Comparison of ENCODE assay signal across 13 cellular contexts in the genomic region with DNA sequence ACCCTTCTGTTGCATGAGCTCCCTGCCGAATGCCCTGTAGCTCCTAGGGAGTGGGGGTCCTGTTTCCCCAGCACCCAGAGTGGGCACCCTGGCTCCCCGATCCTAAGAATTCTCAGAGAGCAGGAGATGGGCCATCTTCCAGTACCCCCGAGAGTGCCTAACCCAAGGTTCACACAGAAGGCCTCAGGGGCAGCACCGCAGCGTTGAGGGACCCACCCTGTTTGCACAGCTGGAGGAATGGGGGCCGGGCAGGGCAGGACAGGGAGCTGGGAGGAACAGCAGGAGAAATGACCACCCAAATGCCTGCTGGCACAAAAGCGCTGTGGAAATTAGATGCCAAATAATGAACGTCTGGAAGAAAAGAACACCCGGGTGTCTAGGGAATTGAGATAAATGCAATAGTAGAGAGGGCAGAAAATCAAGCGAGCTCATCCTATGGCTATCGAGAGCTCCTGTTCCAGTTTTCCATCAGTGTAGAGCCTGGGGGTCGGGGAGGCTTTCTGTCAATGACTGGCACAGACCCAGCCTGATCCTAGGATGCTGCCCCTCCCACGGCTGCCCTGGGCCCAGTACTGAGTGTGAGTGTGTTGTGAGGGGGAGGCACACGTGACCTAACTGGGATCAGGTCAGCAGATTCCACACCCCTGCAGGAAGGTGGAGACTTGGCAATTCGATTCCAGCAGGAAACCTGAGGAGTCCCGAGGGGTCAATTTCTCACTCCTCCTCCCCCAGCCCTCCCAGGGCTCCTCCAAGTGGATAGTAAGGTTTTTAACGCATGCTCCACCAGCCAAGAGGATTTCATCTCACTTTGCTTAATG. TPM values are rescaled to one million over a fixed set of nuclear protein-coding genes. Genes with fewer than 3 reads are reported as not detected.
A peak's percentile ranks its signal among the peaks of the same experiment; 100 is the strongest.
DNase-seq lines count a peak whose midpoint lies in the region; ATAC-seq and TF ChIP-seq lines count a peak whose summit lies in the region.
"Had no signal": no experiment of that assay in that cellular context is flagged by ENCODE, and none has a peak within 500 bp of the region (broad histone marks: within the 10 kb centered on the region; RNA-seq: fewer than 3 reads in every experiment).

No MANE protein-coding gene starts in this region.

- H3K27ac Mint-ChIP-seq in activated CD8-positive, alpha-beta T cell treated with anti-CD3 and anti-CD28 coated beads for 36 hours, result peak overlapping the region; percentile 57
- no peak overlapping the region for H3K27ac Mint-ChIP-seq in activated CD8-positive, alpha-beta T cell treated with anti-CD3 and anti-CD28 coated beads, Interleukin-2, amount 10 ng/mL, durations not matched to agents 7 days and 5 days
- peak overlapping the region; percentile 80 for H3K27ac Mint-ChIP-seq in stimulated activated naive B cell treated with anti-CD40 and anti-IgM and Interleukin-4, amounts not matched to agents 10 μg/mL and 1 μg/mL and 100 μg/mL, for 72 hours
- H3K27ac Mint-ChIP-seq: T-helper 1 cell treated with Interleukin-12 subunit alpha and Interleukin-12 subunit beta and Interleukin-4 antibody, amounts not matched to agents 30 μg/mL and 1 μg/mL, for 36 hours had no signal

- intact Hi-C loops in activated CD8-positive, alpha-beta T cell treated with anti-CD3 and anti-CD28 coated beads for 36 hours (cut with micrococcal nuclease), result no loop called here
- intact Hi-C loops in left ventricle myocardium inferior (cut with micrococcal nuclease), result no loop called here
- intact Hi-C loops in tibial artery (cut with DNase I; ENCODE audit: low total_unique reads), result no loop called here

- H3K36me3 Mint-ChIP-seq in activated CD8-positive, alpha-beta T cell treated with anti-CD3 and anti-CD28 coated beads for 36 hours (ENCODE audit: low read depth), result peaks cover 32% of the 10 kb centered on the region
- H3K36me3 Mint-ChIP-seq in activated CD8-positive, alpha-beta T cell treated with anti-CD3 and anti-CD28 coated beads, Interleukin-2, amount 10 ng/mL, durations not matched to agents 7 days and 5 days (ENCODE audit: low read depth), result peaks cover 51% of the 10 kb centered on the region
- H3K36me3 Mint-ChIP-seq in stimulated activated naive B cell treated with anti-CD40 and anti-IgM and Interleukin-4, amounts not matched to agents 10 μg/mL and 1 μg/mL and 100 μg/mL, for 72 hours, result peaks cover 15 to 50% of the 10 kb centered on the region in 2 donors

- no peak for TF ChIP-seq CTCF in activated CD8-positive, alpha-beta T cell treated with anti-CD3 and anti-CD28 coated beads for 36 hours (IDR thresholded peaks at IDR 0.05)
- TF ChIP-seq CTCF in left ventricle myocardium inferior (IDR thresholded peaks at IDR 0.05; ENCODE audit: borderline replicate concordance) (no peak), tibial artery (IDR thresholded peaks at IDR 0.05) (no peak)

- H3K36me3 ChIP-seq in left ventricle myocardium inferior, result no peaks in the 10 kb centered on the region
- peaks cover 0 to 7% (median 0%) of the 10 kb centered on the region in 3 donors for H3K36me3 ChIP-seq in tibial artery
- H3K36me3 ChIP-seq: thoracic aorta had no signal

- H3K27ac ChIP-seq in left ventricle myocardium inferior (replicated peaks) (peak overlapping the region; percentile 46), tibial artery (no peak overlapping the region)
- H3K27ac ChIP-seq: thoracic aorta had no signal

- peaks cover 23% of the 10 kb centered on the region for H3K4me1 Mint-ChIP-seq in activated CD8-positive, alpha-beta T cell treated with anti-CD3 and anti-CD28 coated beads for 36 hours (ENCODE audit: low read depth)
- peaks cover 28% of the 10 kb centered on the region for H3K4me1 Mint-ChIP-seq in activated CD8-positive, alpha-beta T cell treated with anti-CD3 and anti-CD28 coated beads, Interleukin-2, amount 10 ng/mL, durations not matched to agents 7 days and 5 days (ENCODE audit: low read depth)
- H3K4me1 Mint-ChIP-seq in stimulated activated naive B cell treated with anti-CD40 and anti-IgM and Interleukin-4, amounts not matched to agents 10 μg/mL and 1 μg/mL and 100 μg/mL, for 72 hours, result peaks cover 31 to 36% of the 10 kb centered on the region in 2 donors

- no peak for DNase-seq in activated CD8-positive, alpha-beta T cell treated with anti-CD3 and anti-CD28 coated beads for 36 hours
- DNase-seq in activated CD8-positive, alpha-beta T cell treated with anti-CD3 and anti-CD28 coated beads, Interleukin-2, amount 10 ng/mL, durations not matched to agents 7 days and 5 days, result no peak
- peak; percentile 36 for DNase-seq in left ventricle myocardium inferior
- DNase-seq in stimulated activated naive B cell treated with anti-CD40 and anti-IgM and Interleukin-4, amounts not matched to agents 10 μg/mL and 1 μg/mL and 100 μg/mL, for 72 hours, result no peak
- DNase-seq in stimulated activated CD4-positive, alpha-beta T cell treated with anti-CD3 and anti-CD28 coated beads, Interleukin-2, amount 100 ng/mL, for 48 hours, result no peak
- DNase-seq in tibial artery, result no peak
- DNase-seq: amniotic stem cell; effector CD4-positive, alpha-beta T cell; mammary epithelial cell had no signal

- CTCF ChIA-PET in activated CD8-positive, alpha-beta T cell treated with anti-CD3 and anti-CD28 coated beads for 36 hours (lab: Charles Lee), result interaction anchor here (0.5 to 1.6 kb wide), 2 partner anchors 8 to 10 kb away, joined by 4 read pairs; no protein-coding TSS in a partner anchor
- CTCF ChIA-PET in activated CD8-positive, alpha-beta T cell treated with anti-CD3 and anti-CD28 coated beads, Interleukin-2, amount 10 ng/mL, durations not matched to agents 7 days and 5 days (lab: Charles Lee), result no interaction called here

- POLR2A ChIA-PET in activated CD8-positive, alpha-beta T cell treated with anti-CD3 and anti-CD28 coated beads for 36 hours (lab: Charles Lee), result interaction anchor here (0.5 to 2.3 kb wide), 2 partner anchors 24 to 25 kb away, joined by 3 to 6 read pairs; a partner anchor contains a TSS
- POLR2A ChIA-PET in activated CD8-positive, alpha-beta T cell treated with anti-CD3 and anti-CD28 coated beads, Interleukin-2, amount 10 ng/mL, durations not matched to agents 7 days and 5 days (lab: Charles Lee), result interaction anchor here (0.6 to 1.1 kb wide), 3 partner anchors 10 to 24 kb away, joined by 3 to 5 read pairs (median 4); no protein-coding TSS in a partner anchor

- no peaks in the 10 kb centered on the region for H3K27me3 ChIP-seq in left ventricle myocardium inferior (ENCODE audit: low read depth)
- no peaks in the 10 kb centered on the region for H3K27me3 ChIP-seq in tibial artery

- peaks cover 20% of the 10 kb centered on the region for H3K4me1 ChIP-seq in left ventricle myocardium inferior
- H3K4me1 ChIP-seq in tibial artery, result no peaks in the 10 kb centered on the region

- no peaks in the 10 kb centered on the region for H3K9me3 Mint-ChIP-seq in activated CD8-positive, alpha-beta T cell treated with anti-CD3 and anti-CD28 coated beads for 36 hours
- H3K9me3 Mint-ChIP-seq in activated CD8-positive, alpha-beta T cell treated with anti-CD3 and anti-CD28 coated beads, Interleukin-2, amount 10 ng/mL, durations not matched to agents 7 days and 5 days (ENCODE audit: insufficient read depth), result no peaks in the 10 kb centered on the region
- H3K9me3 Mint-ChIP-seq in stimulated activated naive B cell treated with anti-CD40 and anti-IgM and Interleukin-4, amounts not matched to agents 10 μg/mL and 1 μg/mL and 100 μg/mL, for 72 hours, result no peaks in the 10 kb centered on the region
- H3K9me3 Mint-ChIP-seq: T-helper 1 cell treated with Interleukin-12 subunit alpha and Interleukin-12 subunit beta and Interleukin-4 antibody, amounts not matched to agents 30 μg/mL and 1 μg/mL, for 36 hours had no signal

- no peak for ATAC-seq in activated CD8-positive, alpha-beta T cell treated with anti-CD3 and anti-CD28 coated beads for 36 hours
- no peak for ATAC-seq in activated CD8-positive, alpha-beta T cell treated with anti-CD3 and anti-CD28 coated beads, Interleukin-2, amount 10 ng/mL, durations not matched to agents 7 days and 5 days
- no peak for ATAC-seq in stimulated activated naive B cell treated with anti-CD40 and anti-IgM and Interleukin-4, amounts not matched to agents 10 μg/mL and 1 μg/mL and 100 μg/mL, for 72 hours (replicated peaks)
- ATAC-seq in GM21786 (IDR thresholded peaks at IDR 0.05; ENCODE audit: unreplicated experiment), result no peak

- no peaks in the 10 kb centered on the region for H3K9me3 ChIP-seq in left ventricle myocardium inferior (replicated peaks)
- no peaks in the 10 kb centered on the region for H3K9me3 ChIP-seq in tibial artery
- H3K9me3 ChIP-seq: thoracic aorta had no signal

- H3K27me3 Mint-ChIP-seq in activated CD8-positive, alpha-beta T cell treated with anti-CD3 and anti-CD28 coated beads for 36 hours, result no peaks in the 10 kb centered on the region
- H3K27me3 Mint-ChIP-seq in activated CD8-positive, alpha-beta T cell treated with anti-CD3 and anti-CD28 coated beads, Interleukin-2, amount 10 ng/mL, durations not matched to agents 7 days and 5 days (ENCODE audit: low read depth), result no peaks in the 10 kb centered on the region
- H3K27me3 Mint-ChIP-seq in stimulated activated naive B cell treated with anti-CD40 and anti-IgM and Interleukin-4, amounts not matched to agents 10 μg/mL and 1 μg/mL and 100 μg/mL, for 72 hours, result no peaks in the 10 kb centered on the region

- no peak overlapping the region for H3K4me3 Mint-ChIP-seq in activated CD8-positive, alpha-beta T cell treated with anti-CD3 and anti-CD28 coated beads for 36 hours
- H3K4me3 Mint-ChIP-seq in activated CD8-positive, alpha-beta T cell treated with anti-CD3 and anti-CD28 coated beads, Interleukin-2, amount 10 ng/mL, durations not matched to agents 7 days and 5 days, result no peak overlapping the region
- no peak overlapping the region for H3K4me3 Mint-ChIP-seq in stimulated activated naive B cell treated with anti-CD40 and anti-IgM and Interleukin-4, amounts not matched to agents 10 μg/mL and 1 μg/mL and 100 μg/mL, for 72 hours
- H3K4me3 Mint-ChIP-seq: T-helper 1 cell treated with Interleukin-12 subunit alpha and Interleukin-12 subunit beta and Interleukin-4 antibody, amounts not matched to agents 30 μg/mL and 1 μg/mL, for 36 hours had no signal

- H3K4me3 ChIP-seq in left ventricle myocardium inferior, result no peak overlapping the region
- H3K4me3 ChIP-seq in tibial artery, result no peak overlapping the region
- H3K4me3 ChIP-seq: thoracic aorta had no signal

TF ChIP-seq in PFSK-1, 5 proteins besides CTCF, POLR2A, EP300 and RAD21:
- TF ChIP-seq FOXP2 (optimal IDR thresholded peaks at IDR 0.05; ENCODE audit: borderline replicate concordance, extremely low read depth, extremely low read length, insufficient read depth) (peak; percentile 68), POLR2AphosphoS5 (IDR thresholded peaks at IDR 0.05; ENCODE audit: low read depth, low read length) (no peak)

RNA-seq across cellular contexts. Expression of a gene that starts 25.6 kb away (rescaled TPM):
- 100 to 1,000 TPM; 205 to 209 TPM for total RNA-seq in activated CD8-positive, alpha-beta T cell treated with anti-CD3 and anti-CD28 coated beads for 36 hours
- 100 to 1,000 TPM; 303 to 312 TPM for total RNA-seq in activated CD8-positive, alpha-beta T cell treated with anti-CD3 and anti-CD28 coated beads, Interleukin-2, amount 10 ng/mL, durations not matched to agents 7 days and 5 days
- polyA plus RNA-seq in PFSK-1 (2012; ENCODE audit: insufficient read length, low read depth), result 99.3 TPM
- total RNA-seq in left ventricle myocardium inferior, result 5.6 TPM

Comparison
In these comparisons a context has a peak if more than half of its experiments do, and no peak if none do; other contexts are left out.
1. RNA of a gene that starts 25.6 kb away (total RNA-seq): 303 to 312 TPM in activated CD8-positive, alpha-beta T cell treated with anti-CD3 and anti-CD28 coated beads, Interleukin-2, amount 10 ng/mL, durations not matched to agents 7 days and 5 days and 205 to 209 TPM in activated CD8-positive, alpha-beta T cell treated with anti-CD3 and anti-CD28 coated beads for 36 hours; 5.6 TPM in left ventricle myocardium inferior (single experiment); every median in the first group is over 10 times any median in the second.